In the genomic region with DNA sequence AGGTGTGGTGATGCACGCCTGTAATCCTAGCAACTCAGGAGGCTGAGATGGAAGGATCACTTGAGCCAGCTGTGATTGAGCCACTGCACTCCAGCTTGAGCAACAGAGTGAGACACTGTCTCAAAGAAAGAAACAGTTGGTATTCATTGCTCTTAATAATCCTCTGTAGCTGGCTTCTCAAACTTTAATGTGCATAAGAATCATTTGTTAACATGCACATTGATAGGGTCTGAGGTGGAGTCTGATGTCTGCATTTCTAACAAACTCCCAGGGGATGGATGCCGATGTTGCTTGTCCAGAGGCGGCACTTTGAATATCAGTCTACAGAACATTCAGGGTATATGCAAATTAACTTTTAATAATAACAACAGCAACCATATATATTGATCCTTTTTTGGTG, we compare ENCODE assay signal across 15 cellular contexts.
"Had no signal": no experiment of that assay in that cellular context is flagged by ENCODE, and none has a peak within 500 bp of the region (broad histone marks: within the 10 kb centered on the region; RNA-seq: fewer than 3 reads in every experiment).

No MANE protein-coding gene starts in this region.

- H3K9me3 Mint-ChIP-seq: activated CD4-positive, alpha-beta T cell treated with anti-CD3 and anti-CD28 coated beads, Interleukin-2, amount 10 ng/mL, durations not matched to agents 7 days and 5 days; activated naive CD4-positive, alpha-beta T cell treated with anti-CD3 and anti-CD28 coated beads, Interleukin-2, amount 50 U/mL, for 24 hours; activated T-helper 2 cell treated with anti-CD3 and anti-CD28 coated beads, Interferon-gamma antibody, Interleukin-2, Interleukin-4, amounts not matched to agents 10 μg/mL and 5 μg/mL and 100 μg/mL, durations not matched to agents 14 hours and 24 hours and 36 hours; memory B cell; stimulated activated naive CD8-positive, alpha-beta T cell treated with anti-CD3 and anti-CD28 coated beads, Interleukin-15, amount 100 ng/mL, for 72 hours had no signal

- H3K27ac ChIP-seq: esophagus squamous epithelium, gastrocnemius medialis, heart right ventricle, pancreas had no signal

- H3K4me3 ChIP-seq: esophagus squamous epithelium, gastrocnemius medialis, heart right ventricle, pancreas, uterus had no signal

- H3K27me3 ChIP-seq: esophagus squamous epithelium, gastrocnemius medialis, heart right ventricle, pancreas, uterus had no signal

- H3K27me3 Mint-ChIP-seq: activated CD4-positive, alpha-beta T cell treated with anti-CD3 and anti-CD28 coated beads, Interleukin-2, amount 10 ng/mL, durations not matched to agents 7 days and 5 days; activated naive CD4-positive, alpha-beta T cell treated with anti-CD3 and anti-CD28 coated beads, Interleukin-2, amount 50 U/mL, for 24 hours; memory B cell; stimulated activated naive CD8-positive, alpha-beta T cell treated with anti-CD3 and anti-CD28 coated beads, Interleukin-15, amount 100 ng/mL, for 72 hours had no signal

- DNase-seq: activated CD4-positive, alpha-beta T cell treated with anti-CD3 and anti-CD28 coated beads, Interleukin-2, amount 10 ng/mL, durations not matched to agents 7 days and 5 days; activated CD4-positive, CD25-positive, alpha-beta regulatory T cell; activated T-cell treated with anti-CD3 and anti-CD28 coated beads for 4 hours; esophagus squamous epithelium; pancreas; stimulated activated CD4-positive, alpha-beta T cell treated with anti-CD3 and anti-CD28 coated beads, Interleukin-4, amount 100 ng/mL, for 4 hours; stimulated activated naive CD8-positive, alpha-beta T cell treated with anti-CD3 and anti-CD28 coated beads, Interleukin-15, amount 100 ng/mL, for 72 hours; T-helper 2 cell had no signal

- H3K4me3 Mint-ChIP-seq: activated CD4-positive, alpha-beta T cell treated with anti-CD3 and anti-CD28 coated beads, Interleukin-2, amount 10 ng/mL, durations not matched to agents 7 days and 5 days; activated naive CD4-positive, alpha-beta T cell treated with anti-CD3 and anti-CD28 coated beads, Interleukin-2, amount 50 U/mL, for 24 hours; memory B cell; neural crest cell; stimulated activated naive CD8-positive, alpha-beta T cell treated with anti-CD3 and anti-CD28 coated beads, Interleukin-15, amount 100 ng/mL, for 72 hours had no signal

- H3K9me3 ChIP-seq: esophagus squamous epithelium, gastrocnemius medialis, heart right ventricle, pancreas, uterus had no signal

- H3K36me3 ChIP-seq: gastrocnemius medialis, pancreas, uterus had no signal

- H3K27ac Mint-ChIP-seq: activated CD4-positive, alpha-beta T cell treated with anti-CD3 and anti-CD28 coated beads, Interleukin-2, amount 10 ng/mL, durations not matched to agents 7 days and 5 days; activated T-helper 2 cell treated with anti-CD3 and anti-CD28 coated beads, Interferon-gamma antibody, Interleukin-2, Interleukin-4, amounts not matched to agents 10 μg/mL and 5 μg/mL and 100 μg/mL, durations not matched to agents 14 hours and 24 hours and 36 hours had no signal
